Comparison of ENCODE assay signal across 20 cellular contexts in genomic region chr5:2375291-2375690, GRCh38.
"Had no signal": no experiment of that assay in that cellular context is flagged by ENCODE, and none has a peak within 500 bp of the region (broad histone marks: within the 10 kb centered on the region; RNA-seq: fewer than 3 reads in every experiment).

No MANE protein-coding gene starts in this region.

- H3K4me2 ChIP-seq: hepatocyte had no signal

- FAIRE-seq: endothelial cell of umbilical vein, frontal cortex, keratinocyte had no signal

- DNase-seq: colonic mucosa; cortex of kidney; effector CD4-positive, alpha-beta T cell; effector memory CD4-positive, alpha-beta T cell; foreskin keratinocyte; heart left ventricle; hypothalamus; immature natural killer cell; left colon; left lung; left ventricle myocardium superior; lower lobe of right lung; mesenchymal stem cell; mucosa of descending colon had no signal

- H2AFZ ChIP-seq: hepatocyte had no signal

- H3K9me3 ChIP-seq: colonic mucosa, esophagus muscularis mucosa, gastroesophageal sphincter, lower lobe of right lung had no signal

- H3K4me3 ChIP-seq: colonic mucosa, esophagus muscularis mucosa, gastroesophageal sphincter, heart left ventricle, hepatocyte, left lung, lower lobe of right lung, mucosa of descending colon had no signal

- H3K27ac ChIP-seq: colonic mucosa, esophagus muscularis mucosa, foreskin keratinocyte, gastroesophageal sphincter, heart left ventricle, hepatocyte, left lung, lower lobe of right lung had no signal

- H3K27me3 ChIP-seq: colonic mucosa, esophagus muscularis mucosa, foreskin keratinocyte, heart left ventricle, hepatocyte, left lung had no signal

- ATAC-seq: foreskin keratinocyte, gastroesophageal sphincter, heart left ventricle, left colon, left lung, left ventricle myocardium superior, lower lobe of right lung, mucosa of descending colon had no signal

- H3K4me1 ChIP-seq: colonic mucosa, esophagus muscularis mucosa, foreskin keratinocyte, gastroesophageal sphincter, heart left ventricle, left lung, lower lobe of right lung had no signal

- H3K36me3 ChIP-seq: colonic mucosa, esophagus muscularis mucosa, gastroesophageal sphincter, heart left ventricle, left lung, lower lobe of right lung had no signal
